Comparison of ENCODE assay signal across 16 cellular contexts in genomic region chr13:97321101-97321500, GRCh38.
DNase-seq lines count a peak whose midpoint lies in the region; ATAC-seq, FAIRE-seq and TF ChIP-seq lines count a peak whose summit lies in the region.
"Had no signal": no experiment of that assay in that cellular context is flagged by ENCODE, and none has a peak within 500 bp of the region (broad histone marks: within the 10 kb centered on the region; RNA-seq: fewer than 3 reads in every experiment).

No MANE protein-coding gene starts in this region.

- POLR2A ChIA-PET in H1 (lab: Charles Lee; ENCODE audit: partially characterized antibody), result interaction anchor here (0.7 kb wide), 1 partner anchor 103 kb away, joined by 3 read pairs; no protein-coding TSS in a partner anchor

- H3K27ac ChIP-seq in H1 (ENCODE audit: low read depth, low read length) (no peak overlapping the region), rectal smooth muscle tissue (ENCODE audit: low read depth, low read length) (peak overlapping the region; percentile 68)

- TF ChIP-seq RAD21 in H1 (IDR thresholded peaks at IDR 0.05 in 1 of 2, conservative IDR thresholded peaks at IDR 0.05 in 1 of 2; ENCODE audit: low read depth in 2 of 2, low read length in 2 of 2), result no peak

- no peak overlapping the region for H3K14ac ChIP-seq in H1 (ENCODE audit: insufficient read length)

- no peak overlapping the region for H2AK5ac ChIP-seq in H1 (ENCODE audit: low read depth, low read length)

- peaks cover 73% of the 10 kb centered on the region for H3K4me1 Mint-ChIP-seq in HFFc6 (ENCODE audit: low read depth)
- H3K4me1 Mint-ChIP-seq in activated T-helper 2 cell treated with anti-CD3 and anti-CD28 coated beads, Interferon-gamma antibody, Interleukin-2, Interleukin-4, amounts not matched to agents 10 μg/mL and 5 μg/mL and 100 μg/mL, durations not matched to agents 14 hours and 24 hours and 36 hours (ENCODE audit: low read depth), result no peaks in the 10 kb centered on the region

- H2BK12ac ChIP-seq in H1 (ENCODE audit: low read depth, low read length), result no peak overlapping the region

- no peak overlapping the region for H3K56ac ChIP-seq in H1 (replicated peaks; ENCODE audit: insufficient read length, low read depth, low read length)

- TF ChIP-seq POLR2A in H1 (IDR thresholded peaks at IDR 0.05; ENCODE audit: control extremely low read depth in 1 of 2, low read depth in 2 of 2, low read length in 2 of 2), result no peak

- peaks cover 0 to 3% (median 1%) of the 10 kb centered on the region in 4 experiments; a peak in 2 of 7 replicates for H3K4me1 ChIP-seq in H1 (replicated peaks in 1 of 4; ENCODE audit: control insufficient read depth in 3 of 4, insufficient read depth in 4 of 4, low read length in 3 of 4)
- H3K4me1 ChIP-seq in rectal smooth muscle tissue (ENCODE audit: control insufficient read depth, insufficient read depth, low read length), result peaks cover 56% of the 10 kb centered on the region

- H4K8ac ChIP-seq in H1 (ENCODE audit: extremely low read depth, insufficient read depth, low read length), result no peak overlapping the region

- no peak overlapping the region for H2BK15ac ChIP-seq in H1 (ENCODE audit: low read length)

- no peak overlapping the region for H3K4me2 ChIP-seq in H1 (ENCODE audit: insufficient read depth in 1 of 2, low read depth in 2 of 2, low read length in 2 of 2)

- H3K4me3 ChIP-seq in H1 (ENCODE audit: extremely low read depth in 1 of 4, insufficient read depth in 2 of 4, low read depth in 3 of 4, low read length in 4 of 4) (no peak overlapping the region), rectal smooth muscle tissue (ENCODE audit: low read length) (no peak overlapping the region)

- peak; percentile 31 for DNase-seq in A172 (ENCODE audit: low spot score)
- no peak for DNase-seq in HFFc6
- DNase-seq in H1 (ENCODE audit: low read depth in 1 of 2, low spot score in 2 of 2), result no peak
- no peak for DNase-seq in activated T-helper 2 cell treated with anti-CD3 and anti-CD28 coated beads, Interferon-gamma antibody, Interleukin-2, Interleukin-4, amounts not matched to agents 10 μg/mL and 5 μg/mL and 100 μg/mL, durations not matched to agents 14 hours and 24 hours and 36 hours (ENCODE audit: low spot score)
- no peak for DNase-seq in SIG-M5 treated with dmso at 0.1 percent for 504 hours (lab: John Stamatoyannopoulos, UW; ENCODE audit: unreplicated experiment)
- DNase-seq: CD4-positive, alpha-beta T cell; DND-41; GF-D8; KBM-7; NCI-H1048; NCI-H226; NCI-H526 treated with DMSO at 0.1 percent for 48 hours had no signal

- no peaks in the 10 kb centered on the region for H3K23me2 ChIP-seq in H1 (ENCODE audit: low read depth, low read length)

- CTCF ChIA-PET in H1 (lab: Charles Lee; ENCODE audit: partially characterized antibody), result interaction anchor here (1.8 kb wide), 1 partner anchor 211 kb away, joined by 3 read pairs; no protein-coding TSS in a partner anchor

- WGBS in H1 (ENCODE audit: extremely low coverage in 1 of 2, insufficient coverage in 1 of 2, insufficient read length in 1 of 2, insufficient replicate concordance in 2 of 2, low coverage in 1 of 2, low lambda C conversion rate in 2 of 2, missing lambda C conversion rate in 1 of 2), 2 experiments, result 74% methylated on average over 2 of the region's 2 CpGs; no CpG with 5 or more reads in 1 of the 2 experiments

- H2BK20ac ChIP-seq in H1 (ENCODE audit: low read length), result no peak overlapping the region

- H3K18ac ChIP-seq in H1 (ENCODE audit: extremely low read depth, low read length), result no peak overlapping the region

- H3K4me3 Mint-ChIP-seq in HFFc6, result no peak overlapping the region
- H3K4me3 Mint-ChIP-seq in activated T-helper 2 cell treated with anti-CD3 and anti-CD28 coated beads, Interferon-gamma antibody, Interleukin-2, Interleukin-4, amounts not matched to agents 10 μg/mL and 5 μg/mL and 100 μg/mL, durations not matched to agents 14 hours and 24 hours and 36 hours (ENCODE audit: low read depth), result no peak overlapping the region
- H3K4me3 Mint-ChIP-seq: B cell; CD4-positive, alpha-beta T cell had no signal

- H3K9me3 Mint-ChIP-seq in HFFc6, result no peaks in the 10 kb centered on the region
- H3K9me3 Mint-ChIP-seq in activated T-helper 2 cell treated with anti-CD3 and anti-CD28 coated beads, Interferon-gamma antibody, Interleukin-2, Interleukin-4, amounts not matched to agents 10 μg/mL and 5 μg/mL and 100 μg/mL, durations not matched to agents 14 hours and 24 hours and 36 hours, result no peaks in the 10 kb centered on the region
- H3K9me3 Mint-ChIP-seq: CD4-positive, alpha-beta T cell had no signal

- no peak overlapping the region for H2BK5ac ChIP-seq in H1 (ENCODE audit: low read depth, low read length)

- H3K79me2 ChIP-seq in H1 (ENCODE audit: control insufficient read depth in 1 of 2, insufficient read depth in 2 of 2, low read length in 2 of 2), result no peaks in the 10 kb centered on the region

- intact Hi-C loops in activated T-helper 2 cell treated with anti-CD3 and anti-CD28 coated beads, Interferon-gamma antibody, Interleukin-2, Interleukin-4, amounts not matched to agents 10 μg/mL and 5 μg/mL and 100 μg/mL, durations not matched to agents 14 hours and 24 hours and 36 hours (cut with micrococcal nuclease), result no loop called here

- H4K5ac ChIP-seq in H1 (ENCODE audit: insufficient read length, low read depth, low read length), result no peak overlapping the region

- ATAC-seq in GM19328 (IDR thresholded peaks at IDR 0.05; ENCODE audit: unreplicated experiment), result no peak

- H3K23ac ChIP-seq in H1 (ENCODE audit: insufficient read length), result no peak overlapping the region

- TF ChIP-seq CTCF in HFFc6 (IDR thresholded peaks at IDR 0.05) (no peak), H1 (IDR thresholded peaks at IDR 0.05; ENCODE audit: control extremely low read depth in 1 of 3, insufficient read depth in 1 of 3, low read depth in 1 of 3, low read length in 3 of 3) (no peak)

- no peaks in the 10 kb centered on the region for H3K27me3 ChIP-seq in H1 (replicated peaks in 1 of 4; ENCODE audit: control insufficient read depth in 3 of 4, extremely low read depth in 1 of 4, insufficient read depth in 3 of 4, low read length in 3 of 4)
- H3K27me3 ChIP-seq in rectal smooth muscle tissue (ENCODE audit: control insufficient read depth, insufficient read depth, low read length), result no peaks in the 10 kb centered on the region

- H3K27ac Mint-ChIP-seq in HFFc6, result peak overlapping the region; percentile 8; the same call in 1 of the 2 replicates
- no peak overlapping the region for H3K27ac Mint-ChIP-seq in activated T-helper 2 cell treated with anti-CD3 and anti-CD28 coated beads, Interferon-gamma antibody, Interleukin-2, Interleukin-4, amounts not matched to agents 10 μg/mL and 5 μg/mL and 100 μg/mL, durations not matched to agents 14 hours and 24 hours and 36 hours
- H3K27ac Mint-ChIP-seq: B cell; CD4-positive, alpha-beta T cell had no signal

- H3K9ac ChIP-seq in H1 (replicated peaks in 1 of 4; ENCODE audit: extremely low read depth in 1 of 4, low read depth in 3 of 4, low read length in 3 of 4) (no peak overlapping the region), rectal smooth muscle tissue (ENCODE audit: low read length) (no peak overlapping the region)

- no peaks in the 10 kb centered on the region for H4K20me1 ChIP-seq in H1 (replicated peaks in 1 of 2; ENCODE audit: control insufficient read depth in 1 of 2, insufficient read depth in 2 of 2, low read length in 2 of 2)

- H4K91ac ChIP-seq in H1 (replicated peaks; ENCODE audit: insufficient read length, low read length), result peak overlapping the region; percentile 73

- TF ChIP-seq EP300 in H1 (IDR thresholded peaks at IDR 0.05; ENCODE audit: borderline replicate concordance in 1 of 2, low read depth in 2 of 2, low read length in 2 of 2), result no peak

- H3K36me3 ChIP-seq in H1 (ENCODE audit: control insufficient read depth in 2 of 4, insufficient read depth in 4 of 4, low read length in 3 of 4) (no peaks in the 10 kb centered on the region), rectal smooth muscle tissue (ENCODE audit: control insufficient read depth, insufficient read depth, low read length) (no peaks in the 10 kb centered on the region)

- H2AFZ ChIP-seq in H1 (ENCODE audit: low read length), result no peak overlapping the region

- H3K79me1 ChIP-seq in H1 (ENCODE audit: low read depth, low read length), result no peaks in the 10 kb centered on the region

- H2BK120ac ChIP-seq in H1 (replicated peaks; ENCODE audit: low read depth, low read length), result no peak overlapping the region

- no peaks in the 10 kb centered on the region for H3K9me3 ChIP-seq in H1 (ENCODE audit: insufficient read depth in 2 of 2, low read depth in 1 of 2, low read length in 1 of 2)

- no peak for FAIRE-seq in H1 (lab: Jason Lieb, UNC)
- FAIRE-seq: H54 had no signal

- H3K36me3 Mint-ChIP-seq in HFFc6 (ENCODE audit: low read depth), result peaks cover 54% of the 10 kb centered on the region
- H3K36me3 Mint-ChIP-seq in activated T-helper 2 cell treated with anti-CD3 and anti-CD28 coated beads, Interferon-gamma antibody, Interleukin-2, Interleukin-4, amounts not matched to agents 10 μg/mL and 5 μg/mL and 100 μg/mL, durations not matched to agents 14 hours and 24 hours and 36 hours (ENCODE audit: low read depth), result no peaks in the 10 kb centered on the region

- H3K27me3 Mint-ChIP-seq in HFFc6 (ENCODE audit: insufficient read depth), result peaks cover 23% of the 10 kb centered on the region
- H3K27me3 Mint-ChIP-seq in activated T-helper 2 cell treated with anti-CD3 and anti-CD28 coated beads, Interferon-gamma antibody, Interleukin-2, Interleukin-4, amounts not matched to agents 10 μg/mL and 5 μg/mL and 100 μg/mL, durations not matched to agents 14 hours and 24 hours and 36 hours (ENCODE audit: low read depth), result no peaks in the 10 kb centered on the region
- H3K27me3 Mint-ChIP-seq: B cell; CD4-positive, alpha-beta T cell had no signal

- no peak overlapping the region for H3K4ac ChIP-seq in H1 (replicated peaks; ENCODE audit: insufficient read length, low read depth, low read length)

TF ChIP-seq in H1, 55 proteins besides CTCF, POLR2A, EP300 and RAD21 (continues in another document):
- TF ChIP-seq RXRA (IDR thresholded peaks at IDR 0.05; ENCODE audit: insufficient read depth, low read depth, low read length) (no peak), CREB1 (IDR thresholded peaks at IDR 0.05) (no peak), SP2 (IDR thresholded peaks at IDR 0.05; ENCODE audit: low read length) (no peak), TBP (IDR thresholded peaks at IDR 0.05; ENCODE audit: low read depth, low read length) (no peak), KDM1A (IDR thresholded peaks at IDR 0.05; ENCODE audit: borderline replicate concordance, low read length) (no peak), POU5F1 (IDR thresholded peaks at IDR 0.05; ENCODE audit: low read depth, low read length) (no peak), TAF7 (optimal IDR thresholded peaks at IDR 0.05; ENCODE audit: borderline replicate concordance, low read depth, low read length) (no peak), SP4 (IDR thresholded peaks at IDR 0.05; ENCODE audit: low read length) (no peak), PHF8 (conservative IDR thresholded peaks at IDR 0.05; ENCODE audit: low read depth, low read length) (no peak), SUZ12 (IDR thresholded peaks at IDR 0.05; ENCODE audit: low read length) (no peak)
- TF ChIP-seq, protein P1, sequence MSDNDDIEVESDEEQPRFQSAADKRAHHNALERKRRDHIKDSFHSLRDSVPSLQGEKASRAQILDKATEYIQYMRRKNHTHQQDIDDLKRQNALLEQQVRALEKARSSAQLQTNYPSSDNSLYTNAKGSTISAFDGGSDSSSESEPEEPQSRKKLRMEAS (IDR thresholded peaks at IDR 0.05), result no peak
